Comparison of ENCODE assay signal across 9 cellular contexts in genomic region chrX:20530319-20530979, GRCh38.
DNase-seq lines count a peak whose midpoint lies in the region; ATAC-seq and TF ChIP-seq lines count a peak whose summit lies in the region.
"Had no signal": no experiment of that assay in that cellular context is flagged by ENCODE, and none has a peak within 500 bp of the region (broad histone marks: within the 10 kb centered on the region; RNA-seq: fewer than 3 reads in every experiment).

No MANE protein-coding gene starts in this region.

- no peak for TF ChIP-seq EP300 in SK-N-SH (IDR thresholded peaks at IDR 0.05; ENCODE audit: borderline replicate concordance in 1 of 2, low read depth in 1 of 2, low read length in 1 of 2)

- H3K9me3 Mint-ChIP-seq in activated naive CD8-positive, alpha-beta T cell treated with anti-CD3 and anti-CD28 coated beads, Interleukin-2, amount 10 ng/mL, durations not matched to agents 7 days and 5 days: no peaks in the 10 kb centered on the region

- DNase-seq in SIG-M5 treated with dmso at 0.1 percent for 504 hours (lab: John Stamatoyannopoulos, UW; ENCODE audit: unreplicated experiment) (peak; percentile 31), SIG-M5 (lab: John Stamatoyannopoulos, UW) (no peak), M059J (ENCODE audit: low read depth) (peak; percentile 54), SK-N-SH (peak; percentile 41), left cardiac atrium (no peak), putamen (ENCODE audit: low spot score) (peak; percentile 74)
- peak; percentile 35 for DNase-seq in activated naive CD8-positive, alpha-beta T cell treated with anti-CD3 and anti-CD28 coated beads, Interleukin-2, amount 10 ng/mL, durations not matched to agents 7 days and 5 days

- H3K9me3 ChIP-seq in SK-N-SH: no peaks in the 10 kb centered on the region

- CTCF ChIA-PET in SK-N-SH (lab: Yijun Ruan, JAX): interaction anchor here (0.6 to 5.9 kb wide), 38 partner anchors 12 to 1659 kb away, joined by 3 to 69 read pairs (median 3); no protein-coding TSS in a partner anchor

- H3K79me2 ChIP-seq in SK-N-SH (ENCODE audit: insufficient read depth): no peaks in the 10 kb centered on the region

- H3K27me3 ChIP-seq in SK-N-SH (ENCODE audit: insufficient read depth): no peaks in the 10 kb centered on the region; the same call in 1 of the 2 replicates

- ATAC-seq in activated naive CD8-positive, alpha-beta T cell treated with anti-CD3 and anti-CD28 coated beads, Interleukin-2, amount 10 ng/mL, durations not matched to agents 7 days and 5 days (ENCODE audit: low read depth): no peak
- peak; percentile 61 to 62 for ATAC-seq in left cardiac atrium
- no peak for ATAC-seq in GM21825 (IDR thresholded peaks at IDR 0.05; ENCODE audit: unreplicated experiment)

- no peak overlapping the region for H3K4me3 Mint-ChIP-seq in activated naive CD8-positive, alpha-beta T cell treated with anti-CD3 and anti-CD28 coated beads, Interleukin-2, amount 10 ng/mL, durations not matched to agents 7 days and 5 days

- peaks cover 41% of the 10 kb centered on the region for H3K27me3 Mint-ChIP-seq in activated naive CD8-positive, alpha-beta T cell treated with anti-CD3 and anti-CD28 coated beads, Interleukin-2, amount 10 ng/mL, durations not matched to agents 7 days and 5 days

- H3K4me1 Mint-ChIP-seq in activated naive CD8-positive, alpha-beta T cell treated with anti-CD3 and anti-CD28 coated beads, Interleukin-2, amount 10 ng/mL, durations not matched to agents 7 days and 5 days: peaks cover 9% of the 10 kb centered on the region

- peak overlapping the region; percentile 25 to 40; a peak in 2 of 4 replicates for H3K4me3 ChIP-seq in SK-N-SH (ENCODE audit: low read depth in 2 of 2, low read length in 1 of 2)
- H3K4me3 ChIP-seq: skin epidermis had no signal

- H3K27ac Mint-ChIP-seq in activated naive CD8-positive, alpha-beta T cell treated with anti-CD3 and anti-CD28 coated beads, Interleukin-2, amount 10 ng/mL, durations not matched to agents 7 days and 5 days: no peak overlapping the region

- peak overlapping the region; percentile 59; the same call in 1 of the 2 replicates for H2AFZ ChIP-seq in SK-N-SH (ENCODE audit: low read depth)

- H3F3A ChIP-seq in SK-N-SH (replicated peaks; ENCODE audit: insufficient read depth): no peaks in the 10 kb centered on the region

- no peaks in the 10 kb centered on the region for H3K9me2 ChIP-seq in SK-N-SH

- no peak overlapping the region for H3K27ac ChIP-seq in SK-N-SH (ENCODE audit: low read depth in 2 of 2, low read length in 1 of 2)
- H3K27ac ChIP-seq: skin epidermis had no signal

- peaks cover 2 to 6% of the 10 kb centered on the region in 2 experiments; a peak in 2 of 4 replicates for H3K4me1 ChIP-seq in SK-N-SH (ENCODE audit: control insufficient read depth in 1 of 2, insufficient read depth in 2 of 2, low read depth in 1 of 2, low read length in 1 of 2)

- H4K20me1 ChIP-seq in SK-N-SH (ENCODE audit: insufficient read depth): no peaks in the 10 kb centered on the region

- 9% methylated on average over 13 of the region's 13 CpGs for WGBS in SK-N-SH (ENCODE audit: low lambda C conversion rate)

- H3K36me3 Mint-ChIP-seq in activated naive CD8-positive, alpha-beta T cell treated with anti-CD3 and anti-CD28 coated beads, Interleukin-2, amount 10 ng/mL, durations not matched to agents 7 days and 5 days: no peaks in the 10 kb centered on the region

- no peaks in the 10 kb centered on the region for H3K36me3 ChIP-seq in SK-N-SH (replicated peaks in 1 of 2; ENCODE audit: control insufficient read depth in 1 of 2, insufficient read depth in 2 of 2, low read length in 1 of 2)

- H3K4me2 ChIP-seq in SK-N-SH: peak overlapping the region; percentile 75

- no peak overlapping the region for H3K9ac ChIP-seq in SK-N-SH

- POLR2A ChIA-PET in SK-N-SH (lab: Yijun Ruan, JAX): no interaction called here
- POLR2A ChIA-PET in activated naive CD8-positive, alpha-beta T cell treated with anti-CD3 and anti-CD28 coated beads, Interleukin-2, amount 10 ng/mL, durations not matched to agents 7 days and 5 days (lab: Charles Lee): no interaction called here

- TF ChIP-seq CTCF in SK-N-SH (IDR thresholded peaks at IDR 0.05): peak; percentile 87

- peak; percentile 83 for TF ChIP-seq RAD21 in SK-N-SH (IDR thresholded peaks at IDR 0.05; ENCODE audit: low read length)

- intact Hi-C loops in left cardiac atrium (cut with DNase I): no loop called here

TF ChIP-seq in SK-N-SH, 30 proteins besides CTCF, POLR2A, EP300 and RAD21:
- TF ChIP-seq SMC3 (IDR thresholded peaks at IDR 0.05; ENCODE audit: low read depth, low read length) (peak; percentile 73), POLR2AphosphoS5 (IDR thresholded peaks at IDR 0.05; ENCODE audit: low read depth, low read length) (no peak)

Comparison
In these comparisons a context has a peak if more than half of its experiments do, and no peak if none do; other contexts are left out.
1. DNase-seq: peak in SIG-M5 treated with dmso at 0.1 percent for 504 hours (single experiment), M059J (single experiment), SK-N-SH (single experiment), activated naive CD8-positive, alpha-beta T cell treated with anti-CD3 and anti-CD28 coated beads, Interleukin-2, amount 10 ng/mL, durations not matched to agents 7 days and 5 days (single experiment) and putamen (single experiment); none in SIG-M5 (single experiment) and left cardiac atrium (single experiment).
2. ATAC-seq: peak in left cardiac atrium (2 of 2); none in activated naive CD8-positive, alpha-beta T cell treated with anti-CD3 and anti-CD28 coated beads, Interleukin-2, amount 10 ng/mL, durations not matched to agents 7 days and 5 days (single experiment) and GM21825 (single experiment).